In the genomic region with DNA sequence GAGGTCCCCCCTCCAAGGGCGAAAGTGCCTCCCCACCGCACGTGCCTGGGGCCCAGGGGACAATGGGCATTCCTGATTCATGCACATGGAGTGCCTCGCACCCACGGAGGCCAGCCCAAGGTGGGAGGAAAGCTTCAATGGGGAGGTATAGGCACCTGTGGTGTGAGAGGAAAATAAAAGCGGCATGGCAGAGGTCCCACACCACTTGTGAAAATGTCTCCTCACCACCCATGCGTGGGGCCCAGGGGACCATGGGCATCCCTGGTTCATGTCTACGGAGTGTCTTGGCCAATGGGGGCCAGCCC, we compare ENCODE assay signal across 16 cellular contexts.
DNase-seq lines count a peak whose midpoint lies in the region; ATAC-seq, FAIRE-seq and TF ChIP-seq lines count a peak whose summit lies in the region.
"Had no signal": no experiment of that assay in that cellular context is flagged by ENCODE, and none has a peak within 500 bp of the region (broad histone marks: within the 10 kb centered on the region; RNA-seq: fewer than 3 reads in every experiment).

No MANE protein-coding gene starts in this region.

- no peak overlapping the region for H3K4me3 ChIP-seq in dorsolateral prefrontal cortex

- FAIRE-seq in D721Med (lab: Jason Lieb, UNC), result no peak
- FAIRE-seq: bronchial epithelial cell had no signal

- peak; percentile 0 for DNase-seq in AG08395 (ENCODE audit: low spot score)
- DNase-seq in AG20443 (ENCODE audit: low spot score), result peak; percentile 1
- peak in 7 of 10 donors; percentile 0 to 30 (median 19) for DNase-seq in dorsolateral prefrontal cortex
- peak; percentile 1 for DNase-seq in natural killer cell
- DNase-seq in RPMI8226, result no peak
- no peak for DNase-seq in D721Med (ENCODE audit: insufficient read length, low spot score)
- DNase-seq: activated CD4-positive, alpha-beta T cell treated with anti-CD3 and anti-CD28 coated beads, Interleukin-2, amount 50 U/mL, for 1 hour; effector memory CD4-positive, alpha-beta T cell; HFFc6; NCI-H187 treated with DMSO at 0.1 percent for 48 hours; NCI-H345; stimulated activated CD4-positive, alpha-beta T cell treated with anti-CD3 and anti-CD28 coated beads, Interleukin-4, amount 100 ng/mL, for 4 hours had no signal

- no peak for TF ChIP-seq CTCF in dorsolateral prefrontal cortex (IDR thresholded peaks at IDR 0.05 in 54 of 56, conservative IDR thresholded peaks at IDR 0.05 in 2 of 56; ENCODE audit: low read depth in 1 of 56, partially characterized antibody in 56 of 56)
- TF ChIP-seq CTCF in natural killer cell (IDR thresholded peaks at IDR 0.05), result no peak
- no peak for TF ChIP-seq CTCF in D721Med (IDR thresholded peaks at IDR 0.05; ENCODE audit: insufficient read depth, missing control alignments)

- peaks cover 37% of the 10 kb centered on the region for H3K36me3 Mint-ChIP-seq in natural killer cell

- H3K4me1 Mint-ChIP-seq in natural killer cell, result no peaks in the 10 kb centered on the region

- H3K4me3 Mint-ChIP-seq in natural killer cell, result no peak overlapping the region
- H3K4me3 Mint-ChIP-seq: HFFc6 had no signal

- H3K27me3 Mint-ChIP-seq in natural killer cell (ENCODE audit: low read depth in 2 of 2), result no peaks in the 10 kb centered on the region

- H3K9me3 Mint-ChIP-seq in natural killer cell, result peaks cover 8 to 25% of the 10 kb centered on the region in 2 donors

- no peak overlapping the region for H3K27ac ChIP-seq in dorsolateral prefrontal cortex
- H3K27ac ChIP-seq: RWPE1 had no signal

- H3K27ac Mint-ChIP-seq in natural killer cell, result no peak overlapping the region
- H3K27ac Mint-ChIP-seq: HFFc6 had no signal

- no peak for ATAC-seq in natural killer cell
- ATAC-seq in activated CD4-positive, CD25-positive, alpha-beta regulatory T cell treated with anti-CD3 and anti-CD28 coated beads, Interleukin-2, amount 50 U/mL, for 24 hours, result no peak

- H3K27me3 ChIP-seq in dorsolateral prefrontal cortex, result no peaks in the 10 kb centered on the region
- H3K27me3 ChIP-seq: BE2C had no signal

- intact Hi-C loops in dorsolateral prefrontal cortex (cut with DNase I), result no loop called here
- intact Hi-C loops in natural killer cell (cut with micrococcal nuclease), result no loop called here

Comparison
In these comparisons a context has a peak if more than half of its experiments do, and no peak if none do; other contexts are left out.
1. DNase-seq: peak in AG08395 (single experiment), AG20443 (single experiment), dorsolateral prefrontal cortex (7 of 10) and natural killer cell (single experiment); none in RPMI8226 (single experiment) and D721Med (single experiment).